In genomic region chr2:237972211-237972610, GRCh38 we compare ENCODE assay signal across 15 cellular contexts. TPM values are rescaled to one million over a fixed set of nuclear protein-coding genes. Genes with fewer than 3 reads are reported as not detected.
DNase-seq lines count a peak whose midpoint lies in the region; ATAC-seq and TF ChIP-seq lines count a peak whose summit lies in the region.
"Had no signal": no experiment of that assay in that cellular context is flagged by ENCODE, and none has a peak within 500 bp of the region (broad histone marks: within the 10 kb centered on the region; RNA-seq: fewer than 3 reads in every experiment).

No MANE protein-coding gene starts in this region.

- H3K36me3 ChIP-seq in RWPE2 (ENCODE audit: low read depth) (peaks cover 30% of the 10 kb centered on the region), neuronal stem cell (replicated peaks in 1 of 2; ENCODE audit: control insufficient read depth in 2 of 2, insufficient read depth in 2 of 2, low read length in 2 of 2) (peaks cover 5 to 35% of the 10 kb centered on the region in 2 donors), ascending aorta (peaks cover 14 to 17% of the 10 kb centered on the region in 2 donors)

- H3K27ac ChIP-seq in RWPE2 (ENCODE audit: poor library complexity, severe bottlenecking) (no peak overlapping the region), neuronal stem cell (replicated peaks; ENCODE audit: low read length) (no peak overlapping the region), ascending aorta (no peak overlapping the region)
- H3K27ac ChIP-seq: 22Rv1, A549 had no signal

- H2BK5ac ChIP-seq in neuronal stem cell (ENCODE audit: low read length) = no peak overlapping the region

- no peak overlapping the region for H2BK15ac ChIP-seq in neuronal stem cell (ENCODE audit: low read length)

- H3K4me3 Mint-ChIP-seq in stimulated activated effector memory CD8-positive, alpha-beta T cell treated with anti-CD3 and anti-CD28 coated beads, Interleukin-12 subunit alpha, Interleukin-12 subunit beta, amount 100 ng/mL, for 72 hours = no peak overlapping the region
- H3K4me3 Mint-ChIP-seq: CD8-positive, alpha-beta T cell; H9 had no signal

- H3K18ac ChIP-seq in neuronal stem cell (ENCODE audit: low read length) = peak overlapping the region; percentile 44

- peaks cover 45% of the 10 kb centered on the region for H3K36me3 Mint-ChIP-seq in stimulated activated effector memory CD8-positive, alpha-beta T cell treated with anti-CD3 and anti-CD28 coated beads, Interleukin-12 subunit alpha, Interleukin-12 subunit beta, amount 100 ng/mL, for 72 hours

- peaks cover 44% of the 10 kb centered on the region for H3K4me1 Mint-ChIP-seq in stimulated activated effector memory CD8-positive, alpha-beta T cell treated with anti-CD3 and anti-CD28 coated beads, Interleukin-12 subunit alpha, Interleukin-12 subunit beta, amount 100 ng/mL, for 72 hours

- no peak overlapping the region for H3K9ac ChIP-seq in neuronal stem cell (ENCODE audit: low read depth, low read length, poor library complexity)

- no CpG with 5 or more reads among the region's 3 CpGs for WGBS in neuronal stem cell (ENCODE audit: extremely low coverage in 2 of 2, insufficient read length in 2 of 2, insufficient replicate concordance in 1 of 2), 2 donors

- H3K23ac ChIP-seq in neuronal stem cell (ENCODE audit: low read depth, low read length, poor library complexity) = no peak overlapping the region

- no peak overlapping the region for H4K8ac ChIP-seq in neuronal stem cell (ENCODE audit: low read depth, low read length)

- H2BK12ac ChIP-seq in neuronal stem cell (ENCODE audit: low read length) = no peak overlapping the region

- peak; percentile 46 for DNase-seq in activated CD8-positive, alpha-beta memory T cell treated with anti-CD3 and anti-CD28 coated beads, Interleukin-2, amount 50 U/mL, for 48 hours
- no peak for DNase-seq in activated CD8-positive, alpha-beta memory T cell treated with anti-CD3 and anti-CD28 coated beads for 24 hours
- DNase-seq in RWPE2 (ENCODE audit: low spot score) (peak; percentile 17), neuronal stem cell (ENCODE audit: low spot score) (no peak), ascending aorta (ENCODE audit: low spot score in 2 of 2) (no peak), iPS-NIHi11 (ENCODE audit: low spot score) (no peak)
- DNase-seq in stimulated activated effector memory CD8-positive, alpha-beta T cell treated with anti-CD3 and anti-CD28 coated beads, Interleukin-12 subunit alpha, Interleukin-12 subunit beta, amount 100 ng/mL, for 72 hours (ENCODE audit: low spot score in 2 of 2) = no peak
- DNase-seq: AML-193; Calu3; CD8-positive, alpha-beta T cell; DMS79 treated with DMSO at 0.1 percent for 48 hours; GF-D8; H9 had no signal

- H3K4me3 ChIP-seq in RWPE2 (ENCODE audit: severe bottlenecking) = no peak overlapping the region
- no peak overlapping the region for H3K4me3 ChIP-seq in neuronal stem cell (ENCODE audit: low read length in 2 of 2)
- H3K4me3 ChIP-seq in ascending aorta = no peak overlapping the region
- H3K4me3 ChIP-seq: A549 had no signal

- H3K4ac ChIP-seq in neuronal stem cell (ENCODE audit: low read length) = no peak overlapping the region

- H3K27me3 ChIP-seq in RWPE2 (ENCODE audit: insufficient read depth, poor library complexity, severe bottlenecking) (no peaks in the 10 kb centered on the region), neuronal stem cell (ENCODE audit: control insufficient read depth in 3 of 3, insufficient read depth in 3 of 3, low read depth in 1 of 3, low read length in 3 of 3) (no peaks in the 10 kb centered on the region), ascending aorta (no peaks in the 10 kb centered on the region)

- H2BK120ac ChIP-seq in neuronal stem cell (ENCODE audit: low read depth, low read length) = no peak overlapping the region

- no peak for ATAC-seq in RWPE2 (ENCODE audit: low read depth)
- ATAC-seq in stimulated activated effector memory CD8-positive, alpha-beta T cell treated with anti-CD3 and anti-CD28 coated beads, Interleukin-12 subunit alpha, Interleukin-12 subunit beta, amount 100 ng/mL, for 72 hours = no peak
- ATAC-seq: A549; CD8-positive, alpha-beta T cell had no signal

- H3K9me3 ChIP-seq in RWPE2 (ENCODE audit: severe bottlenecking) (no peaks in the 10 kb centered on the region), neuronal stem cell (replicated peaks in 1 of 2; ENCODE audit: control insufficient read depth in 2 of 2, insufficient read depth in 1 of 2, low read depth in 1 of 2, low read length in 2 of 2) (peaks cover 0 to 2% of the 10 kb centered on the region in 2 donors), ascending aorta (no peaks in the 10 kb centered on the region)
- H3K9me3 ChIP-seq: A549 had no signal

- intact Hi-C loops in ascending aorta (cut with DNase I) = no loop called here

- no peak overlapping the region for H4K91ac ChIP-seq in neuronal stem cell (ENCODE audit: low read depth, low read length, poor library complexity)

- no peaks in the 10 kb centered on the region for H3K9me3 Mint-ChIP-seq in stimulated activated effector memory CD8-positive, alpha-beta T cell treated with anti-CD3 and anti-CD28 coated beads, Interleukin-12 subunit alpha, Interleukin-12 subunit beta, amount 100 ng/mL, for 72 hours
- H3K9me3 Mint-ChIP-seq: CD8-positive, alpha-beta T cell; H9 had no signal

- TF ChIP-seq CTCF in RWPE2 (IDR thresholded peaks at IDR 0.05; ENCODE audit: poor library complexity, severe bottlenecking) (no peak), ascending aorta (IDR thresholded peaks at IDR 0.05) (no peak)

- H3K79me1 ChIP-seq in neuronal stem cell (ENCODE audit: low read depth, low read length) = peaks cover 18% of the 10 kb centered on the region

- H3K4me1 ChIP-seq in RWPE2 (ENCODE audit: insufficient read depth, poor library complexity, severe bottlenecking) (no peaks in the 10 kb centered on the region), neuronal stem cell (ENCODE audit: control insufficient read depth in 2 of 2, insufficient read depth in 1 of 2, low read depth in 1 of 2, low read length in 2 of 2) (peaks cover 7 to 8% of the 10 kb centered on the region in 2 donors), ascending aorta (peaks cover 16 to 27% of the 10 kb centered on the region in 2 donors)

- H3K14ac ChIP-seq in neuronal stem cell (ENCODE audit: low read length) = no peak overlapping the region

- H3K27ac Mint-ChIP-seq in stimulated activated effector memory CD8-positive, alpha-beta T cell treated with anti-CD3 and anti-CD28 coated beads, Interleukin-12 subunit alpha, Interleukin-12 subunit beta, amount 100 ng/mL, for 72 hours = no peak overlapping the region
- H3K27ac Mint-ChIP-seq: CD8-positive, alpha-beta T cell had no signal

- H3K4me2 ChIP-seq in neuronal stem cell (ENCODE audit: insufficient read depth, low read length, poor library complexity, severe bottlenecking) = no peak overlapping the region
- H3K4me2 ChIP-seq: A549 had no signal

- H2AFZ ChIP-seq in neuronal stem cell (ENCODE audit: low read length) = no peak overlapping the region

- no peak overlapping the region for H2AK5ac ChIP-seq in neuronal stem cell (ENCODE audit: low read depth, low read length)

RNA-seq across cellular contexts. Expression of gene UBE2F, which starts 5.4 kb away (rescaled TPM):
- polyA plus RNA-seq in neuronal stem cell (2013, experiment 1 of 2) = 35.5 TPM
- polyA plus RNA-seq in neuronal stem cell (2013, experiment 2 of 2) = 36.1 TPM
- total RNA-seq in ascending aorta = 50.7 TPM

Comparison
In these comparisons a context has a peak if more than half of its experiments do, and no peak if none do; other contexts are left out.
1. DNase-seq: peak in activated CD8-positive, alpha-beta memory T cell treated with anti-CD3 and anti-CD28 coated beads, Interleukin-2, amount 50 U/mL, for 48 hours (single experiment) and RWPE2 (single experiment); none in activated CD8-positive, alpha-beta memory T cell treated with anti-CD3 and anti-CD28 coated beads for 24 hours (single experiment), neuronal stem cell (single experiment), ascending aorta (0 of 2), stimulated activated effector memory CD8-positive, alpha-beta T cell treated with anti-CD3 and anti-CD28 coated beads, Interleukin-12 subunit alpha, Interleukin-12 subunit beta, amount 100 ng/mL, for 72 hours (0 of 2) and iPS-NIHi11 (single experiment).